In the genomic region with DNA sequence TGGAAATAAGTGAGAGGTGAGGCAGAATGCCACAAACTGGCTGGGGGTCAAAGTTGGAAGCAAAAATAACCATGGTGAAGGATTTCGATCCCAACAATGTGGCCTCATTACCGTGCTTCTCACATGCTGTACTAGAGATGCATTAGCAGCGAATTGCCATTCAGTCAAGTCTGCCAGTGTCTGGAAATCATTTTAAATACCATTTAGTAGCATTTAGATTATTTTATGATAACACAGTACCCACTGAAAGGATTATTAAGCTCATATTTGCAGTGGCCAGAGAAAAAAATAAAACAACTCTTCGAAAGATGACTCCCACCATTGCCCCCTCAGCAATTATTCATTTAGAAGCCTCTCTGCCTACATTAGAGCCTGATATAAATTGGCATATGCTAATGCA, we compare ENCODE assay signal across 23 cellular contexts.
DNase-seq lines count a peak whose midpoint lies in the region; ATAC-seq and TF ChIP-seq lines count a peak whose summit lies in the region.
"Had no signal": no experiment of that assay in that cellular context is flagged by ENCODE, and none has a peak within 500 bp of the region (broad histone marks: within the 10 kb centered on the region; RNA-seq: fewer than 3 reads in every experiment).

No MANE protein-coding gene starts in this region.

- no peaks in the 10 kb centered on the region for H4K20me1 ChIP-seq in SK-N-SH (ENCODE audit: insufficient read depth)
- H4K20me1 ChIP-seq: BLaER1 had no signal

- H3K4me3 Mint-ChIP-seq in endodermal cell = no peak overlapping the region
- H3K4me3 Mint-ChIP-seq: CD14-positive monocyte; CD4-positive, alpha-beta memory T cell; CD4-positive, CD25-positive, alpha-beta regulatory T cell; CD8-positive, alpha-beta memory T cell had no signal

- peak overlapping the region in 1 of 2 experiments; percentile 91; a peak in 2 of 4 replicates for H3K27ac ChIP-seq in SK-N-SH (ENCODE audit: low read depth in 2 of 2, low read length in 1 of 2)
- peak overlapping the region; percentile 21 for H3K27ac ChIP-seq in endodermal cell (ENCODE audit: low read depth, low read length)
- H3K27ac ChIP-seq in right lobe of liver = no peak overlapping the region
- no peak overlapping the region for H3K27ac ChIP-seq in gastrocnemius medialis
- H3K27ac ChIP-seq: BLaER1 had no signal

- in situ Hi-C loops in gastrocnemius medialis (cut with MboI; ENCODE audit: low sequenced_read_pairs in 4 of 4) = no loop called here

- WGBS in SK-N-SH (ENCODE audit: low lambda C conversion rate) = 3% methylated on average over 4 of the region's 4 CpGs
- WGBS in endodermal cell (ENCODE audit: insufficient coverage in 1 of 2, insufficient read length in 1 of 2), 2 experiments = 80 to 96% methylated on average over 2 to 4 of the region's 4 CpGs
- WGBS in right lobe of liver (ENCODE audit: insufficient coverage, low coverage, low lambda C conversion rate, missing lambda C conversion rate) = 59% methylated on average over 4 of the region's 4 CpGs

- H3K9me3 Mint-ChIP-seq in endodermal cell = peaks cover 1% of the 10 kb centered on the region
- H3K9me3 Mint-ChIP-seq: CD8-positive, alpha-beta memory T cell had no signal

- no peaks in the 10 kb centered on the region for H3K9me2 ChIP-seq in SK-N-SH

- H3K27me3 ChIP-seq in SK-N-SH (ENCODE audit: insufficient read depth) (no peaks in the 10 kb centered on the region), endodermal cell (ENCODE audit: control insufficient read depth, insufficient read depth, low read length, poor library complexity, severe bottlenecking) (no peaks in the 10 kb centered on the region), right lobe of liver (no peaks in the 10 kb centered on the region), gastrocnemius medialis (no peaks in the 10 kb centered on the region)
- H3K27me3 ChIP-seq: BE2C, BLaER1 had no signal

- POLR2A ChIA-PET in SK-N-SH (lab: Yijun Ruan, JAX) = no interaction called here

- H2AFZ ChIP-seq in SK-N-SH (ENCODE audit: low read depth) = no peak overlapping the region

- peak; percentile 42 for DNase-seq in SK-N-SH
- no peak for DNase-seq in endodermal cell
- no peak for DNase-seq in activated T-cell treated with anti-CD3 and anti-CD28 coated beads, Interleukin-2, amount 50 U/mL, for 48 hours
- DNase-seq in right lobe of liver = no peak
- no peak for DNase-seq in gastrocnemius medialis
- DNase-seq: 8988T; ACHN; BE2C; C1 segment of cervical spinal cord; CD4-positive, alpha-beta memory T cell; CD4-positive, CD25-positive, alpha-beta regulatory T cell; CD8-positive, alpha-beta memory T cell; COR-L47; DMS 273 treated with DMSO at 0.1 percent for 48 hours; DMS153; DMS53; DMS79; DND-41; EL; GDM1 had no signal

- H3K36me3 Mint-ChIP-seq in endodermal cell (ENCODE audit: low read depth) = no peaks in the 10 kb centered on the region
- H3K36me3 Mint-ChIP-seq: CD14-positive monocyte; CD4-positive, alpha-beta memory T cell; CD4-positive, CD25-positive, alpha-beta regulatory T cell; CD8-positive, alpha-beta memory T cell had no signal

- H3K36me3 ChIP-seq in SK-N-SH (replicated peaks in 1 of 2; ENCODE audit: control insufficient read depth in 1 of 2, insufficient read depth in 2 of 2, low read length in 1 of 2) = no peaks in the 10 kb centered on the region
- H3K36me3 ChIP-seq in endodermal cell (ENCODE audit: control insufficient read depth, insufficient read depth, low read length) = no peaks in the 10 kb centered on the region
- H3K36me3 ChIP-seq in right lobe of liver = no peaks in the 10 kb centered on the region
- no peaks in the 10 kb centered on the region for H3K36me3 ChIP-seq in gastrocnemius medialis
- H3K36me3 ChIP-seq: BE2C, BLaER1 had no signal

- TF ChIP-seq POLR2A in right lobe of liver (IDR thresholded peaks at IDR 0.05) (no peak), gastrocnemius medialis (IDR thresholded peaks at IDR 0.05) (no peak)

- H3K27ac Mint-ChIP-seq in endodermal cell = no peak overlapping the region
- H3K27ac Mint-ChIP-seq: CD14-positive monocyte; CD4-positive, alpha-beta memory T cell; CD4-positive, CD25-positive, alpha-beta regulatory T cell; CD8-positive, alpha-beta memory T cell had no signal

- peak in 1 of 2 experiments; percentile 72; a peak in 2 of 4 replicates for TF ChIP-seq EP300 in SK-N-SH (IDR thresholded peaks at IDR 0.05; ENCODE audit: borderline replicate concordance in 1 of 2, low read depth in 1 of 2, low read length in 1 of 2)

- H3K27me3 Mint-ChIP-seq in endodermal cell (ENCODE audit: insufficient read depth) = no peaks in the 10 kb centered on the region

- ATAC-seq in right lobe of liver (no peak), gastrocnemius medialis (no peak)
- ATAC-seq: GM12878 had no signal

- peak; percentile 24 for TF ChIP-seq RAD21 in SK-N-SH (IDR thresholded peaks at IDR 0.05; ENCODE audit: low read length)

- peaks cover 3% of the 10 kb centered on the region for H3K4me1 Mint-ChIP-seq in endodermal cell
- H3K4me1 Mint-ChIP-seq: CD14-positive monocyte; CD4-positive, alpha-beta memory T cell; CD8-positive, alpha-beta memory T cell had no signal

- no peak overlapping the region for H3K9ac ChIP-seq in SK-N-SH
- no peak overlapping the region for H3K9ac ChIP-seq in endodermal cell (ENCODE audit: extremely low read depth, low read length, poor library complexity, severe bottlenecking)
- H3K9ac ChIP-seq: BLaER1 had no signal

- H3K4me1 ChIP-seq in SK-N-SH (ENCODE audit: control insufficient read depth in 1 of 2, insufficient read depth in 2 of 2, low read depth in 1 of 2, low read length in 1 of 2) = peaks cover 0 to 31% of the 10 kb centered on the region in 2 experiments; a peak in 2 of 4 replicates
- H3K4me1 ChIP-seq in endodermal cell (ENCODE audit: control insufficient read depth, insufficient read depth, low read length) = no peaks in the 10 kb centered on the region
- no peaks in the 10 kb centered on the region for H3K4me1 ChIP-seq in right lobe of liver
- H3K4me1 ChIP-seq in gastrocnemius medialis = no peaks in the 10 kb centered on the region
- H3K4me1 ChIP-seq: BE2C, BLaER1 had no signal

- H3F3A ChIP-seq in SK-N-SH (replicated peaks; ENCODE audit: insufficient read depth) = no peaks in the 10 kb centered on the region

- CTCF ChIA-PET in SK-N-SH (lab: Yijun Ruan, JAX) = interaction anchor here (1.3 kb wide), 1 partner anchor 137 kb away, joined by 3 read pairs; no protein-coding TSS in a partner anchor

- H3K4me3 ChIP-seq in SK-N-SH (ENCODE audit: low read depth in 2 of 2, low read length in 1 of 2) (no peak overlapping the region), endodermal cell (ENCODE audit: low read length) (no peak overlapping the region), right lobe of liver (no peak overlapping the region), gastrocnemius medialis (no peak overlapping the region)
- H3K4me3 ChIP-seq: BLaER1, GM12878 had no signal

- TF ChIP-seq CTCF in SK-N-SH (IDR thresholded peaks at IDR 0.05) (no peak), endodermal cell (conservative IDR thresholded peaks at IDR 0.05) (no peak), right lobe of liver (IDR thresholded peaks at IDR 0.05) (no peak), gastrocnemius medialis (IDR thresholded peaks at IDR 0.05 in 4 of 5, conservative IDR thresholded peaks at IDR 0.05 in 1 of 5) (no peak)

- H3K9me3 ChIP-seq in SK-N-SH (no peaks in the 10 kb centered on the region), endodermal cell (ENCODE audit: control insufficient read depth, low read length) (no peaks in the 10 kb centered on the region), right lobe of liver (no peaks in the 10 kb centered on the region), gastrocnemius medialis (no peaks in the 10 kb centered on the region)
- H3K9me3 ChIP-seq: BE2C, BLaER1 had no signal

- intact Hi-C loops in right lobe of liver (cut with DNase I) = no loop called here
- intact Hi-C loops in gastrocnemius medialis (cut with DNase I; ENCODE audit: low total_unique reads) = no loop called here

- no peak overlapping the region for H3K4me2 ChIP-seq in SK-N-SH
- H3K4me2 ChIP-seq: BLaER1 had no signal

- H3K79me2 ChIP-seq in SK-N-SH (ENCODE audit: insufficient read depth) = no peaks in the 10 kb centered on the region

TF ChIP-seq in SK-N-SH, 30 proteins besides CTCF, POLR2A, EP300 and RAD21:
- TF ChIP-seq CHD2 (IDR thresholded peaks at IDR 0.05; ENCODE audit: low read length, partially characterized antibody) = peak; percentile 44
- TF ChIP-seq, protein P1, sequence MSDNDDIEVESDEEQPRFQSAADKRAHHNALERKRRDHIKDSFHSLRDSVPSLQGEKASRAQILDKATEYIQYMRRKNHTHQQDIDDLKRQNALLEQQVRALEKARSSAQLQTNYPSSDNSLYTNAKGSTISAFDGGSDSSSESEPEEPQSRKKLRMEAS (IDR thresholded peaks at IDR 0.05; ENCODE audit: low read depth) = no peak
- peak; percentile 86 for TF ChIP-seq GATA2 (CRISPR knock-in tag; IDR thresholded peaks at IDR 0.05)
- peak; percentile 47; the same call in 1 of the 2 replicates for TF ChIP-seq RCOR1 (IDR thresholded peaks at IDR 0.05; ENCODE audit: low read length)
